In the genomic region with DNA sequence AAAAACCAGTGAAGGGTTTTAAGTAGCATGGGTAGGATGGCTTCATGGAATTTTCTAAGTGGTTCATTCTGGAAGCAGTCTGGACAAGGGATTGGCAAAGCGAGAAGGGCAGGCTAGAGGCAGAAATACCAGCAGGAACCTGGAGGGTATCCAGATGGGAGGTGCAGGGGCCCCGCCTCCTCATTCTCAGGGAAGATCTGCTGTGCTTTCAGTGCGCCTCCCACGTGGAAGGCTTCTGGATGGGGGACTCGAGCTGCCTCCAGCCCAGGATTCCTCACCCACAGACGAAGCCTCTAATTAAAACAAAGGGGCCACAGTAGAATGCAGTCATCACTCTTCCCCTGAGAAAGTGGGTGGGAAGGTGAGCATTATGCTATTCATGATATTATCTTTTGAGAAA, we compare ENCODE assay signal across 10 cellular contexts.
DNase-seq lines count a peak whose midpoint lies in the region; ATAC-seq and TF ChIP-seq lines count a peak whose summit lies in the region.
"Had no signal": no experiment of that assay in that cellular context is flagged by ENCODE, and none has a peak within 500 bp of the region (broad histone marks: within the 10 kb centered on the region; RNA-seq: fewer than 3 reads in every experiment).

No MANE protein-coding gene starts in this region.

- H3K9me3 Mint-ChIP-seq in H9, result peaks cover 4 to 7% of the 10 kb centered on the region in 2 experiments; a peak in 4 of 5 replicates
- peaks cover 3% of the 10 kb centered on the region for H3K9me3 Mint-ChIP-seq in stimulated activated memory B cell treated with anti-CD40 and anti-IgM and Interleukin-4, amounts not matched to agents 10 μg/mL and 1 μg/mL and 100 μg/mL, for 72 hours

- CTCF ChIA-PET in RWPE1 (lab: Yijun Ruan, JAX), result interaction anchor here (0.6 kb wide), 1 partner anchor 459 kb away, joined by 5 read pairs; no protein-coding TSS in a partner anchor
- CTCF ChIA-PET in OCI-LY7 (lab: Charles Lee; ENCODE audit: unreplicated experiment), result interaction anchor here (0.6 kb wide), 1 partner anchor 8 kb away, joined by 3 read pairs; no protein-coding TSS in a partner anchor

- H3K79me1 ChIP-seq in H9 (ENCODE audit: insufficient read depth, low read depth, low read length, poor library complexity, severe bottlenecking), result no peaks in the 10 kb centered on the region

- peak; percentile 38 for DNase-seq in H9
- DNase-seq in RWPE1 (ENCODE audit: low spot score), result peak; percentile 48
- peak; percentile 42 for DNase-seq in fibroblast of peridontal ligament (ENCODE audit: extremely low read depth)
- DNase-seq in retinal pigment epithelial cell (ENCODE audit: low read depth), result peak; percentile 12
- DNase-seq in effector CD4-positive, alpha-beta T cell, result no peak
- no peak for DNase-seq in OCI-LY7 (ENCODE audit: low spot score)
- no peak for DNase-seq in NCI-H526 treated with DMSO at 0.1 percent for 48 hours (lab: John Stamatoyannopoulos, UW)
- DNase-seq: retina, T-helper 1 cell had no signal

- no peak overlapping the region for H4K5ac ChIP-seq in H9 (ENCODE audit: insufficient read length, low read depth, low read length)

- H3K4me1 ChIP-seq in H9 (ENCODE audit: insufficient read depth, low read length) (peaks cover 5% of the 10 kb centered on the region; the same call in 1 of the 2 replicates), OCI-LY7 (ENCODE audit: insufficient read depth, low read length, poor library complexity, severe bottlenecking) (no peaks in the 10 kb centered on the region)

- H2AK5ac ChIP-seq in H9 (ENCODE audit: insufficient read length, low read length), result no peak overlapping the region

- H3K4me3 Mint-ChIP-seq in H9, result no peak overlapping the region
- H3K4me3 Mint-ChIP-seq in stimulated activated memory B cell treated with anti-CD40 and anti-IgM and Interleukin-4, amounts not matched to agents 10 μg/mL and 1 μg/mL and 100 μg/mL, for 72 hours, result no peak overlapping the region

- H2BK15ac ChIP-seq in H9 (ENCODE audit: low read depth, low read length), result no peak overlapping the region

- no peak overlapping the region for H2AFZ ChIP-seq in H9 (ENCODE audit: low read length)
- no peak overlapping the region for H2AFZ ChIP-seq in OCI-LY7 (ENCODE audit: low read length)

- H2BK12ac ChIP-seq in H9 (ENCODE audit: insufficient read length, low read depth, low read length), result no peak overlapping the region

- no CpG with 5 or more reads among the region's 6 CpGs for WGBS in H9 (ENCODE audit: extremely low coverage, insufficient read length, low lambda C conversion rate)

- H2BK120ac ChIP-seq in H9 (ENCODE audit: low read depth, low read length, poor library complexity, severe bottlenecking), result no peak overlapping the region

- no peak overlapping the region for H4K8ac ChIP-seq in H9 (replicated peaks; ENCODE audit: insufficient read length, low read depth, low read length)

- no peak overlapping the region for H3T11ph ChIP-seq in H9 (ENCODE audit: low read length)

- H2BK20ac ChIP-seq in H9 (ENCODE audit: low read depth, low read length, poor library complexity, severe bottlenecking), result no peak overlapping the region

- H3K9ac ChIP-seq in H9 (ENCODE audit: extremely low read depth, insufficient read length, low read length), result no peak overlapping the region

- peaks cover 7 to 25% (median 12%) of the 10 kb centered on the region in 3 experiments for H3K36me3 Mint-ChIP-seq in H9 (ENCODE audit: insufficient read depth in 1 of 3, low read depth in 3 of 3)
- no peaks in the 10 kb centered on the region for H3K36me3 Mint-ChIP-seq in stimulated activated memory B cell treated with anti-CD40 and anti-IgM and Interleukin-4, amounts not matched to agents 10 μg/mL and 1 μg/mL and 100 μg/mL, for 72 hours

- no peak overlapping the region for H3K4me2 ChIP-seq in H9 (ENCODE audit: insufficient read depth, insufficient read length, low read length)
- no peak overlapping the region for H3K4me2 ChIP-seq in OCI-LY7 (ENCODE audit: low read length)

- H3K27ac Mint-ChIP-seq in H9, result no peak overlapping the region
- no peak overlapping the region for H3K27ac Mint-ChIP-seq in stimulated activated memory B cell treated with anti-CD40 and anti-IgM and Interleukin-4, amounts not matched to agents 10 μg/mL and 1 μg/mL and 100 μg/mL, for 72 hours

- H3K23me2 ChIP-seq in H9 (ENCODE audit: insufficient read length, low read depth, low read length, poor library complexity, severe bottlenecking), result no peaks in the 10 kb centered on the region

- H3K79me2 ChIP-seq in H9 (ENCODE audit: insufficient read depth, low read length) (no peaks in the 10 kb centered on the region), OCI-LY7 (ENCODE audit: insufficient read depth, low read depth, low read length) (no peaks in the 10 kb centered on the region)

- H3K4me1 Mint-ChIP-seq in H9, result peaks cover 20 to 22% of the 10 kb centered on the region in 2 experiments
- no peaks in the 10 kb centered on the region for H3K4me1 Mint-ChIP-seq in stimulated activated memory B cell treated with anti-CD40 and anti-IgM and Interleukin-4, amounts not matched to agents 10 μg/mL and 1 μg/mL and 100 μg/mL, for 72 hours

- H3K18ac ChIP-seq in H9 (ENCODE audit: insufficient read length, low read depth, low read length), result no peak overlapping the region

- H2BK5ac ChIP-seq in H9 (ENCODE audit: insufficient read length, low read length), result no peak overlapping the region

- H3K14ac ChIP-seq in H9 (ENCODE audit: insufficient read depth, low read length), result no peak overlapping the region

- no peaks in the 10 kb centered on the region for H3K36me3 ChIP-seq in OCI-LY7 (ENCODE audit: insufficient read depth, low read length)

- no peak for ATAC-seq in stimulated activated memory B cell treated with anti-CD40 and anti-IgM and Interleukin-4, amounts not matched to agents 10 μg/mL and 1 μg/mL and 100 μg/mL, for 72 hours

- TF ChIP-seq CTCF in H9 (conservative IDR thresholded peaks at IDR 0.05) (no peak), RWPE1 (conservative IDR thresholded peaks at IDR 0.05; ENCODE audit: low read depth) (no peak), retinal pigment epithelial cell (conservative IDR thresholded peaks at IDR 0.05; ENCODE audit: low read depth, low read length) (no peak), OCI-LY7 (conservative IDR thresholded peaks at IDR 0.05; ENCODE audit: low read length) (no peak)

- no peak overlapping the region for H3K4me3 ChIP-seq in retinal pigment epithelial cell (ENCODE audit: low read length)
- H3K4me3 ChIP-seq in OCI-LY7 (ENCODE audit: low read depth, low read length, poor library complexity, severe bottlenecking), result no peak overlapping the region

- intact Hi-C loops in OCI-LY7 (cut with micrococcal nuclease; ENCODE audit: unreplicated experiment), result no loop called here

- H3K27me3 ChIP-seq in H9 (ENCODE audit: insufficient read depth, low read length), result no peaks in the 10 kb centered on the region

- no peaks in the 10 kb centered on the region; the same call in 1 of the 2 replicates for H3K27me3 Mint-ChIP-seq in H9 (ENCODE audit: low read depth)
- peaks cover 35% of the 10 kb centered on the region for H3K27me3 Mint-ChIP-seq in stimulated activated memory B cell treated with anti-CD40 and anti-IgM and Interleukin-4, amounts not matched to agents 10 μg/mL and 1 μg/mL and 100 μg/mL, for 72 hours

- H3K9me3 ChIP-seq in H9 (ENCODE audit: control insufficient read depth, low read depth, low read length) (no peaks in the 10 kb centered on the region), OCI-LY7 (ENCODE audit: low read length) (no peaks in the 10 kb centered on the region)

- no peak overlapping the region for H3K23ac ChIP-seq in H9 (ENCODE audit: insufficient read length, low read depth, low read length)

- H3K56ac ChIP-seq in H9 (ENCODE audit: insufficient read length, low read depth, low read length), result no peak overlapping the region

- H3K4ac ChIP-seq in H9 (ENCODE audit: low read depth, low read length), result no peak overlapping the region

- no peak overlapping the region for H3K27ac ChIP-seq in H9 (ENCODE audit: insufficient read length, low read depth, low read length)
- H3K27ac ChIP-seq in RWPE1, result peak overlapping the region; percentile 90
- H3K27ac ChIP-seq in OCI-LY7 (ENCODE audit: low read depth, low read length, poor library complexity, severe bottlenecking), result no peak overlapping the region

- POLR2A ChIA-PET in RWPE1 (lab: Yijun Ruan, JAX; ENCODE audit: low non-redundant PET), result no interaction called here
- POLR2A ChIA-PET in OCI-LY7 (lab: Charles Lee), result no interaction called here

- BruUV-seq in OCI-LY7 (replicated peaks; lab: Mats Ljungman, UMichigan), result no TSS peak

- H4K20me1 ChIP-seq in H9 (ENCODE audit: control insufficient read depth, insufficient read depth, insufficient read length) (peaks cover 2% of the 10 kb centered on the region), OCI-LY7 (ENCODE audit: insufficient read depth, low read length) (no peaks in the 10 kb centered on the region)

- H3K9me2 ChIP-seq in OCI-LY7 (ENCODE audit: insufficient read depth, low read length), result no peaks in the 10 kb centered on the region

- H4K91ac ChIP-seq in H9 (ENCODE audit: insufficient read length, low read depth, low read length), result no peak overlapping the region

Comparison
In these comparisons a context has a peak if more than half of its experiments do, and no peak if none do; other contexts are left out.
1. DNase-seq: peak in H9 (single experiment), RWPE1 (single experiment), fibroblast of peridontal ligament (single experiment) and retinal pigment epithelial cell (single experiment); none in effector CD4-positive, alpha-beta T cell (single experiment), OCI-LY7 (single experiment) and NCI-H526 treated with DMSO at 0.1 percent for 48 hours (single experiment).